8 cellular contexts compared by ENCODE assay signal in genomic region chr7:12518920-12519681, GRCh38. TPM values are rescaled to one million over a fixed set of nuclear protein-coding genes. Genes with fewer than 3 reads are reported as not detected.
DNase-seq lines count a peak whose midpoint lies in the region; ATAC-seq and TF ChIP-seq lines count a peak whose summit lies in the region.

No MANE protein-coding gene starts in this region.

- no peaks in the 10 kb centered on the region for H4K20me1 ChIP-seq in fibroblast of lung (ENCODE audit: control insufficient read depth, extremely low read depth, insufficient read depth, low read length)

- no peak overlapping the region for H2AFZ ChIP-seq in fibroblast of lung (ENCODE audit: low read length)

- H3K79me2 ChIP-seq in fibroblast of lung (ENCODE audit: control insufficient read depth, insufficient read depth, low read length) = no peaks in the 10 kb centered on the region

- TF ChIP-seq CTCF in fibroblast of lung (conservative IDR thresholded peaks at IDR 0.05 in 1 of 2, IDR thresholded peaks at IDR 0.05 in 1 of 2; ENCODE audit: low read depth in 1 of 2, low read length in 2 of 2) = peak; percentile 20 to 74

- no peaks in the 10 kb centered on the region for H3K36me3 ChIP-seq in fibroblast of lung (ENCODE audit: control insufficient read depth, insufficient read depth, low read length)

- H3K27ac ChIP-seq in fibroblast of lung (ENCODE audit: insufficient read depth, low read length) = no peak overlapping the region

- H3K4me3 ChIP-seq in fibroblast of lung (replicated peaks in 1 of 4; ENCODE audit: control extremely low read depth in 1 of 4, insufficient read depth in 1 of 4, low read depth in 3 of 4, low read length in 4 of 4) = no peak overlapping the region

- no peaks in the 10 kb centered on the region for H3K27me3 ChIP-seq in fibroblast of lung (ENCODE audit: control insufficient read depth, insufficient read depth, low read length)

- peak; percentile 95 for ATAC-seq in HG02759 (IDR thresholded peaks at IDR 0.05; ENCODE audit: unreplicated experiment)

- peak; percentile 5 for DNase-seq in stimulated activated CD4-positive, alpha-beta T cell treated with anti-CD3 and anti-CD28 coated beads, Interleukin-15, amount 100 ng/mL, for 24 hours
- DNase-seq in stimulated activated CD4-positive, alpha-beta T cell treated with anti-CD3 and anti-CD28 coated beads, Interleukin-2, amount 100 ng/mL, for 48 hours = no peak
- DNase-seq in NCI-H446 treated with DMSO at 0.1 percent for 48 hours (lab: John Stamatoyannopoulos, UW) = peak; percentile 5
- peak; percentile 6 to 7 for DNase-seq in fibroblast of lung (ENCODE audit: low read depth in 2 of 2)
- DNase-seq in C1 segment of cervical spinal cord (lab: John Stamatoyannopoulos, UW) = no peak
- no peak for DNase-seq in foreskin melanocyte
- no peak for DNase-seq in NOMO-1 treated with dmso at 0.1 percent for 144 hours (lab: John Stamatoyannopoulos, UW; ENCODE audit: unreplicated experiment)

- no peak overlapping the region for H3K9ac ChIP-seq in fibroblast of lung (ENCODE audit: insufficient read depth, low read length)

- H3K9me3 ChIP-seq in fibroblast of lung (ENCODE audit: control insufficient read depth, insufficient read depth, low read depth, low read length) = no peaks in the 10 kb centered on the region

- no peaks in the 10 kb centered on the region for H3K4me1 ChIP-seq in fibroblast of lung (ENCODE audit: control insufficient read depth, extremely low read depth, insufficient read depth, low read length)

- H3K4me2 ChIP-seq in fibroblast of lung (ENCODE audit: extremely low read depth, insufficient read depth, low read length) = no peak overlapping the region

RNA-seq across cellular contexts. Expression of gene SCIN, which starts 51.4 kb away (rescaled TPM):
- total RNA-seq in fibroblast of lung = 0.17 TPM in 1 of 2 replicates, not detected in the other
- polyA plus RNA-seq in fibroblast of lung = 0.02 and 0.08 TPM in 2 replicates
- polyA plus RNA-seq in fibroblast of lung (2012) = not detected in 2 replicates
- not detected in 2 replicates for polyA minus RNA-seq in fibroblast of lung (ENCODE audit: low replicate concordance)

Comparison
In these comparisons a context has a peak if more than half of its experiments do, and no peak if none do; other contexts are left out.
1. DNase-seq: peak in stimulated activated CD4-positive, alpha-beta T cell treated with anti-CD3 and anti-CD28 coated beads, Interleukin-15, amount 100 ng/mL, for 24 hours (single experiment), NCI-H446 treated with DMSO at 0.1 percent for 48 hours (single experiment) and fibroblast of lung (2 of 2); none in stimulated activated CD4-positive, alpha-beta T cell treated with anti-CD3 and anti-CD28 coated beads, Interleukin-2, amount 100 ng/mL, for 48 hours (0 of 2), C1 segment of cervical spinal cord (0 of 14), foreskin melanocyte (single experiment) and NOMO-1 treated with dmso at 0.1 percent for 144 hours (single experiment).